In genomic region chr16:69396187-69397061, GRCh38 we compare ENCODE assay signal across 8 cellular contexts. TPM values are rescaled to one million over a fixed set of nuclear protein-coding genes. Genes with fewer than 3 reads are reported as not detected.
DNase-seq lines count a peak whose midpoint lies in the region; ATAC-seq, FAIRE-seq and TF ChIP-seq lines count a peak whose summit lies in the region.

No MANE protein-coding gene starts in this region.

- POLR2A ChIA-PET in CD4-positive, alpha-beta T cell (lab: Charles Lee), result interaction anchor here (0.9 to 2.5 kb wide), 8 partner anchors 11 to 365 kb away, joined by 3 to 11 read pairs (median 4); partner anchors contain the start of genes NOB1 and TERF2
- POLR2A ChIA-PET in HCT116 (lab: Charles Lee) (interaction anchor here (0.6 to 5.7 kb wide), 12 partner anchors 8 to 876 kb away, joined by 3 to 65 read pairs (median 4); partner anchors contain the start of gene TERF2), HepG2 (lab: Yijun Ruan, JAX) (interaction anchor here (1.0 to 3.9 kb wide), 29 partner anchors 9 to 365 kb away, joined by 3 to 60 read pairs (median 4); partner anchors contain the start of genes CYB5B, NFAT5, NOB1 and NQO1)

- RAD21 ChIA-PET in HCT116 (lab: Charles Lee; ENCODE audit: low non-redundant PET in 1 of 2, low total read pairs in 2 of 2, uncharacterized antibody in 2 of 2, unreplicated experiment in 2 of 2), result interaction anchor here in 1 of 2 experiments (0.6 to 1.1 kb wide), 2 partner anchors 326 to 358 kb away, joined by 3 to 5 read pairs; partner anchors contain the start of gene NOB1

- BruUV-seq in HCT116 (replicated peaks; lab: Mats Ljungman, UMichigan) (no TSS peak), HepG2 (replicated peaks; lab: Mats Ljungman, UMichigan) (TSS peak; percentile 89)

- WGBS in HepG2 (ENCODE audit: low lambda C conversion rate), result under 1% methylated on average over 13 of the region's 13 CpGs

- no peak overlapping the region for H3K4me3 Mint-ChIP-seq in CD4-positive, alpha-beta T cell

- H2AFZ ChIP-seq in HCT116 (ENCODE audit: low read depth, low read length, poor library complexity, severe bottlenecking), result no peak overlapping the region
- peak overlapping the region; percentile 38 for H2AFZ ChIP-seq in HepG2 (ENCODE audit: low read length)

- H3K4me3 ChIP-seq in HCT116 (replicated peaks in 1 of 2; ENCODE audit: low read depth in 1 of 2, low read length in 2 of 2) (peak overlapping the region in 1 of 2 experiments; percentile 16; a peak in 1 of 4 replicates), choroid plexus epithelial cell (ENCODE audit: low read depth, low read length) (no peak overlapping the region), HepG2 (replicated peaks in 1 of 3; ENCODE audit: insufficient read depth in 1 of 3, low read depth in 2 of 3, low read length in 3 of 3) (peak overlapping the region; percentile 31 to 63 (median 51); a peak in 5 of 6 replicates)

- FAIRE-seq in HepG2 (lab: Jason Lieb, UNC), result peak; percentile 90

- intact Hi-C loops in CD4-positive, alpha-beta T cell (cut with DNase I, micrococcal nuclease), result loop anchor here (1.0 to 10.0 kb wide), 9 partner anchors 28 to 1258 kb away; partner anchors contain the start of genes NFAT5 (in 2 of the 2) and CYB5B (in 1 of the 2)
- intact Hi-C loops in HCT116 (cut with micrococcal nuclease), result loop anchor here (5.0 kb wide), 2 partner anchors 81 to 171 kb away; partner anchors contain the start of gene NFAT5
- intact Hi-C loops in HepG2 (cut with micrococcal nuclease; ENCODE audit: unreplicated experiment), result loop anchor here (1.0 to 5.0 kb wide), 3 partner anchors 171 to 358 kb away; partner anchors contain the start of gene NOB1

- no peaks in the 10 kb centered on the region for H4K20me1 ChIP-seq in HCT116 (ENCODE audit: insufficient read depth)
- H4K20me1 ChIP-seq in HepG2 (ENCODE audit: insufficient read depth, low read length), result no peaks in the 10 kb centered on the region

- CTCF ChIA-PET in CD4-positive, alpha-beta T cell (lab: Charles Lee), result interaction anchor here (0.6 to 1.9 kb wide), 22 partner anchors 9 to 358 kb away, joined by 3 to 8 read pairs (median 4); partner anchors contain the start of genes CYB5B, NOB1 and TERF2
- CTCF ChIA-PET in HCT116 (lab: Charles Lee), result interaction anchor here (0.9 to 3.9 kb wide), 18 partner anchors 9 to 358 kb away, joined by 3 to 20 read pairs (median 5); partner anchors contain the start of genes NOB1 and NQO1
- CTCF ChIA-PET in HepG2 (lab: Yijun Ruan, JAX; ENCODE audit: low intra/inter-chr PET ratio, low total read pairs), result interaction anchor here (0.5 to 1.1 kb wide), 3 partner anchors 69 to 313 kb away, joined by 3 to 5 read pairs (median 3); no protein-coding TSS in a partner anchor

- DNase-seq in CD4-positive, alpha-beta T cell, result peak; percentile 36 to 66 (median 57)
- DNase-seq in HCT116 (ENCODE audit: low read depth, low spot score) (peak; percentile 88), NCI-H446 treated with DMSO at 0.1 percent for 48 hours (lab: John Stamatoyannopoulos, UW) (peak; percentile 29), choroid plexus epithelial cell (ENCODE audit: low read depth) (peak; percentile 98), HepG2 (ENCODE audit: low spot score) (peak; percentile 99)
- DNase-seq in activated CD4-positive, alpha-beta T cell treated with anti-CD3 and anti-CD28 coated beads for 24 hours (ENCODE audit: low read depth in 2 of 2), result peak; percentile 48 to 61
- DNase-seq in stimulated activated CD4-positive, alpha-beta T cell treated with anti-CD3 and anti-CD28 coated beads, Interleukin-2, amount 100 ng/mL, for 48 hours, result peak; percentile 75 to 77

- no peaks in the 10 kb centered on the region for H3K36me3 Mint-ChIP-seq in CD4-positive, alpha-beta T cell (ENCODE audit: low read depth)

- H3K9me3 Mint-ChIP-seq in CD4-positive, alpha-beta T cell, result no peaks in the 10 kb centered on the region

- peak; percentile 48 to 99; a peak in 3 of 4 replicates for TF ChIP-seq EP300 in HepG2 (IDR thresholded peaks at IDR 0.05; ENCODE audit: low read depth in 2 of 2, low read length in 2 of 2)
- TF ChIP-seq EP300 in HepG2 (CRISPR knock-in tag; IDR thresholded peaks at IDR 0.05; ENCODE audit: borderline replicate concordance), result peak; percentile 85

- H3K4me2 ChIP-seq in HCT116 (ENCODE audit: low read length) (peak overlapping the region; percentile 69), HepG2 (ENCODE audit: low read depth, low read length) (peak overlapping the region; percentile 78)

- H3K27me3 Mint-ChIP-seq in CD4-positive, alpha-beta T cell, result no peaks in the 10 kb centered on the region

- no peaks in the 10 kb centered on the region for H3K9me2 ChIP-seq in HCT116 (ENCODE audit: insufficient read depth)

- H3K9me3 ChIP-seq in CD4-positive, alpha-beta T cell (ENCODE audit: control insufficient read depth, low read length), result no peaks in the 10 kb centered on the region
- H3K9me3 ChIP-seq in HCT116 (ENCODE audit: control insufficient read depth in 1 of 2, insufficient read depth in 1 of 2, low read depth in 1 of 2, low read length in 2 of 2) (no peaks in the 10 kb centered on the region), HepG2 (ENCODE audit: low read length) (no peaks in the 10 kb centered on the region)

- no peak for TF ChIP-seq POLR2A in HCT116 (IDR thresholded peaks at IDR 0.05; ENCODE audit: borderline replicate concordance, extremely low read depth, insufficient read depth, insufficient read length)
- peak in 1 of 2 experiments; percentile 57; a peak in 1 of 4 replicates for TF ChIP-seq POLR2A in HepG2 (IDR thresholded peaks at IDR 0.05; ENCODE audit: insufficient read depth in 1 of 2, low read depth in 2 of 2, low read length in 2 of 2)

- ATAC-seq in CD4-positive, alpha-beta T cell (ENCODE audit: poor library complexity), result peak; percentile 80
- ATAC-seq in HCT116 (peak; percentile 21), HepG2 (peak; percentile 89), GM21390 (IDR thresholded peaks at IDR 0.05; ENCODE audit: unreplicated experiment) (no peak)

- H3K27me3 ChIP-seq in CD4-positive, alpha-beta T cell (ENCODE audit: control insufficient read depth, insufficient read depth, low read length), result no peaks in the 10 kb centered on the region
- no peaks in the 10 kb centered on the region for H3K27me3 ChIP-seq in HCT116 (ENCODE audit: insufficient read depth, low read length)
- no peaks in the 10 kb centered on the region for H3K27me3 ChIP-seq in HepG2 (ENCODE audit: control insufficient read depth in 1 of 2, insufficient read depth in 2 of 2, low read length in 2 of 2)

- H3K4me1 ChIP-seq in HCT116 (ENCODE audit: control insufficient read depth in 1 of 2, insufficient read depth in 2 of 2, low read length in 2 of 2), result peaks cover 90 to 97% of the 10 kb centered on the region in 2 experiments
- peaks cover 65% of the 10 kb centered on the region for H3K4me1 ChIP-seq in HepG2 (ENCODE audit: insufficient read depth, low read length)

- H3K79me2 ChIP-seq in HCT116 (ENCODE audit: insufficient read depth, low read length), result peaks cover 11% of the 10 kb centered on the region
- H3K79me2 ChIP-seq in HepG2 (ENCODE audit: insufficient read depth, low read length), result peaks cover 6% of the 10 kb centered on the region

- TF ChIP-seq CTCF in CD4-positive, alpha-beta T cell (IDR thresholded peaks at IDR 0.05), result peak; percentile 44
- TF ChIP-seq CTCF in HCT116 (IDR thresholded peaks at IDR 0.05 in 2 of 3, conservative IDR thresholded peaks at IDR 0.05 in 1 of 3; ENCODE audit: borderline replicate concordance in 1 of 3, insufficient read depth in 1 of 3, low read depth in 2 of 3, low read length in 2 of 3) (peak; percentile 63 to 71 (median 63); a peak in 4 of 6 replicates), choroid plexus epithelial cell (conservative IDR thresholded peaks at IDR 0.05; ENCODE audit: low read depth, low read length) (peak; percentile 66), HepG2 (CRISPR knock-in tag; IDR thresholded peaks at IDR 0.05) (peak; percentile 80)

- H3K36me3 ChIP-seq in HCT116 (ENCODE audit: control insufficient read depth in 1 of 2, insufficient read depth in 2 of 2, low read length in 2 of 2) (no peaks in the 10 kb centered on the region), HepG2 (replicated peaks in 1 of 2; ENCODE audit: control insufficient read depth in 1 of 2, insufficient read depth in 2 of 2, low read length in 2 of 2) (no peaks in the 10 kb centered on the region)

- H3K9ac ChIP-seq in HCT116 (ENCODE audit: low read length) (peak overlapping the region; percentile 53), HepG2 (ENCODE audit: insufficient read depth, low read depth, low read length) (peak overlapping the region; percentile 78)

- TF ChIP-seq RAD21 in HCT116 (IDR thresholded peaks at IDR 0.05; ENCODE audit: low read depth) (peak; percentile 86), HepG2 (CRISPR knock-in tag; IDR thresholded peaks at IDR 0.05) (peak; percentile 61)

- H3K4me1 Mint-ChIP-seq in CD4-positive, alpha-beta T cell (ENCODE audit: low read depth), result peaks cover 6% of the 10 kb centered on the region

- no peak overlapping the region for H3K27ac ChIP-seq in CD4-positive, alpha-beta T cell (ENCODE audit: low read depth, low read length)
- H3K27ac ChIP-seq in HCT116 (ENCODE audit: low read depth, low read length) (peak overlapping the region; percentile 99), HepG2 (ENCODE audit: extremely low read length, insufficient read depth, low read length) (peak overlapping the region; percentile 95)

- in situ Hi-C loops in HepG2 (cut with HindIII; ENCODE audit: extremely low pct_ligation_motif_present, low pct_unique_long_range_greater_than_20kb), result loop anchor here (5.0 to 10.0 kb wide), 2 partner anchors 71 to 168 kb away; partner anchors contain the start of gene NFAT5

- H3K27ac Mint-ChIP-seq in CD4-positive, alpha-beta T cell, result peak overlapping the region; percentile 8

RNA-seq across cellular contexts. Expression of gene TERF2, which starts 10.6 kb away (rescaled TPM):
- total RNA-seq in CD4-positive, alpha-beta T cell, result 10 to 100 TPM; 43.0 to 52.7 TPM
- 69.9 TPM for total RNA-seq in HCT116 (2021; ENCODE audit: unreplicated experiment)
- polyA plus RNA-seq in HCT116 (2012), result 21.3 and 32.8 TPM in 2 replicates
- 9.7 and 18.2 TPM in 2 replicates for total RNA-seq in HepG2 (2016; rRNA removed; fragmentation: Illumina TruSeq; extraction: Trizol)
- 17.4 and 18.9 TPM in 2 replicates for total RNA-seq in HepG2 (2016; cell fraction: cytosol; rRNA removed; fragmentation: Illumina TruSeq; extraction: Trizol; ENCODE audit: low read depth)
- total RNA-seq in HepG2 (2016; cell fraction: insoluble cytoplasmic fraction; rRNA removed; fragmentation: Illumina TruSeq; extraction: Trizol), result 12.3 and 15.9 TPM in 2 replicates
- total RNA-seq in HepG2 (2016; cell fraction: membrane; rRNA removed; fragmentation: Illumina TruSeq; extraction: Trizol), result 10.9 and 11.1 TPM in 2 replicates
- 10.9 and 11.7 TPM in 2 replicates for total RNA-seq in HepG2 (2016; cell fraction: nucleus; rRNA removed; fragmentation: Illumina TruSeq; extraction: Trizol)
- polyA plus RNA-seq in HepG2 (2011; rRNA removed), result 16.6 and 20.2 TPM in 2 replicates
- 9.0 and 11.1 TPM in 2 replicates for polyA plus RNA-seq in HepG2 (2011; cell fraction: cytosol; rRNA removed)
- 10.9 and 12.7 TPM in 2 replicates for polyA plus RNA-seq in HepG2 (2011; cell fraction: nucleus; rRNA removed)
- 21.6 and 23.0 TPM in 2 replicates for polyA plus RNA-seq in HepG2 (2012)
- 6.2 and 7.8 TPM in 2 replicates for polyA plus RNA-seq in HepG2 (2016; cell fraction: cytosol; fragmentation: Illumina TruSeq; extraction: Trizol; ENCODE audit: low read depth)
- polyA plus RNA-seq in HepG2 (2016; cell fraction: insoluble cytoplasmic fraction; fragmentation: Illumina TruSeq; extraction: Trizol; ENCODE audit: low read depth), result 38.1 and 39.2 TPM in 2 replicates
- 11.5 and 14.4 TPM in 2 replicates for polyA plus RNA-seq in HepG2 (2016; cell fraction: membrane; fragmentation: Illumina TruSeq; extraction: Trizol; ENCODE audit: low read depth)
- polyA plus RNA-seq in HepG2 (2016; cell fraction: nucleus; fragmentation: Illumina TruSeq; extraction: Trizol; ENCODE audit: insufficient read depth, low read depth), result 37.2 and 38.8 TPM in 2 replicates
- 24.0 and 33.0 TPM in 2 replicates for polyA minus RNA-seq in HepG2 (2011; rRNA and poly(A)+ RNA removed; ENCODE audit: low replicate concordance)
- 25.9 and 27.6 TPM in 2 replicates for polyA minus RNA-seq in HepG2 (2011; cell fraction: cytosol; rRNA and poly(A)+ RNA removed)
- polyA minus RNA-seq in HepG2 (2011; cell fraction: nucleus; rRNA and poly(A)+ RNA removed), result 28.1 and 31.1 TPM in 2 replicates

RNA-seq across cellular contexts. Expression of gene CYB5B, which starts 28.0 kb away (rescaled TPM):
- 10 to 100 TPM; 16.0 to 18.3 TPM for total RNA-seq in CD4-positive, alpha-beta T cell
- total RNA-seq in HCT116 (2021; ENCODE audit: unreplicated experiment) (689 TPM), HepG2 (2016; rRNA removed; fragmentation: Illumina TruSeq; extraction: Trizol) (432 and 638 TPM in 2 replicates)
- polyA plus RNA-seq in HCT116 (2012), result 259 and 345 TPM in 2 replicates
- 65.6 and 75.3 TPM in 2 replicates for total RNA-seq in HepG2 (2016; cell fraction: cytosol; rRNA removed; fragmentation: Illumina TruSeq; extraction: Trizol; ENCODE audit: low read depth)
- 436 and 657 TPM in 2 replicates for total RNA-seq in HepG2 (2016; cell fraction: insoluble cytoplasmic fraction; rRNA removed; fragmentation: Illumina TruSeq; extraction: Trizol)
- 216 TPM in 2 replicates for total RNA-seq in HepG2 (2016; cell fraction: membrane; rRNA removed; fragmentation: Illumina TruSeq; extraction: Trizol)
- total RNA-seq in HepG2 (2016; cell fraction: nucleus; rRNA removed; fragmentation: Illumina TruSeq; extraction: Trizol), result 130 and 153 TPM in 2 replicates
- polyA plus RNA-seq in HepG2 (2011; rRNA removed), result 207 and 234 TPM in 2 replicates
- 139 and 166 TPM in 2 replicates for polyA plus RNA-seq in HepG2 (2011; cell fraction: cytosol; rRNA removed)
- 47.1 and 59.8 TPM in 2 replicates for polyA plus RNA-seq in HepG2 (2011; cell fraction: nucleus; rRNA removed)
- 126 and 167 TPM in 2 replicates for polyA plus RNA-seq in HepG2 (2012)
- 67.1 and 71.7 TPM in 2 replicates for polyA plus RNA-seq in HepG2 (2016; cell fraction: cytosol; fragmentation: Illumina TruSeq; extraction: Trizol; ENCODE audit: low read depth)
- 674 and 738 TPM in 2 replicates for polyA plus RNA-seq in HepG2 (2016; cell fraction: insoluble cytoplasmic fraction; fragmentation: Illumina TruSeq; extraction: Trizol; ENCODE audit: low read depth)
- 166 and 175 TPM in 2 replicates for polyA plus RNA-seq in HepG2 (2016; cell fraction: membrane; fragmentation: Illumina TruSeq; extraction: Trizol; ENCODE audit: low read depth)
- 241 and 258 TPM in 2 replicates for polyA plus RNA-seq in HepG2 (2016; cell fraction: nucleus; fragmentation: Illumina TruSeq; extraction: Trizol; ENCODE audit: insufficient read depth, low read depth)
- polyA minus RNA-seq in HepG2 (2011; rRNA and poly(A)+ RNA removed; ENCODE audit: low replicate concordance), result 211 and 254 TPM in 2 replicates
- 91.9 and 119 TPM in 2 replicates for polyA minus RNA-seq in HepG2 (2011; cell fraction: cytosol; rRNA and poly(A)+ RNA removed)
- 108 and 125 TPM in 2 replicates for polyA minus RNA-seq in HepG2 (2011; cell fraction: nucleus; rRNA and poly(A)+ RNA removed)

RNA-seq across cellular contexts. Expression of gene TMED6, which starts 44.8 kb away (rescaled TPM):
- 1 to 10 TPM; 1.5 to 2.1 TPM for total RNA-seq in CD4-positive, alpha-beta T cell
- 0.91 TPM for total RNA-seq in HCT116 (2021; ENCODE audit: unreplicated experiment)
- polyA plus RNA-seq in HCT116 (2012), result 0.46 and 0.59 TPM in 2 replicates
- 6.4 and 14.4 TPM in 2 replicates for total RNA-seq in HepG2 (2016; rRNA removed; fragmentation: Illumina TruSeq; extraction: Trizol)
- 2.9 and 4.8 TPM in 2 replicates for total RNA-seq in HepG2 (2016; cell fraction: cytosol; rRNA removed; fragmentation: Illumina TruSeq; extraction: Trizol; ENCODE audit: low read depth)
- 9.7 and 13.1 TPM in 2 replicates for total RNA-seq in HepG2 (2016; cell fraction: insoluble cytoplasmic fraction; rRNA removed; fragmentation: Illumina TruSeq; extraction: Trizol)
- total RNA-seq in HepG2 (2016; cell fraction: membrane; rRNA removed; fragmentation: Illumina TruSeq; extraction: Trizol), result 4.0 and 4.4 TPM in 2 replicates
- 9.6 and 11.2 TPM in 2 replicates for total RNA-seq in HepG2 (2016; cell fraction: nucleus; rRNA removed; fragmentation: Illumina TruSeq; extraction: Trizol)
- polyA plus RNA-seq in HepG2 (2011; rRNA removed), result 9.8 and 10.5 TPM in 2 replicates
- 8.0 and 12.8 TPM in 2 replicates for polyA plus RNA-seq in HepG2 (2011; cell fraction: cytosol; rRNA removed)
- polyA plus RNA-seq in HepG2 (2011; cell fraction: nucleus; rRNA removed), result 3.0 and 4.5 TPM in 2 replicates
- 6.0 and 10.3 TPM in 2 replicates for polyA plus RNA-seq in HepG2 (2012)
- 3.8 and 4.3 TPM in 2 replicates for polyA plus RNA-seq in HepG2 (2016; cell fraction: cytosol; fragmentation: Illumina TruSeq; extraction: Trizol; ENCODE audit: low read depth)
- 7.5 and 10.5 TPM in 2 replicates for polyA plus RNA-seq in HepG2 (2016; cell fraction: insoluble cytoplasmic fraction; fragmentation: Illumina TruSeq; extraction: Trizol; ENCODE audit: low read depth)
- 3.5 and 4.2 TPM in 2 replicates for polyA plus RNA-seq in HepG2 (2016; cell fraction: membrane; fragmentation: Illumina TruSeq; extraction: Trizol; ENCODE audit: low read depth)
- polyA plus RNA-seq in HepG2 (2016; cell fraction: nucleus; fragmentation: Illumina TruSeq; extraction: Trizol; ENCODE audit: insufficient read depth, low read depth), result 17.8 and 20.3 TPM in 2 replicates
- polyA minus RNA-seq in HepG2 (2011; rRNA and poly(A)+ RNA removed; ENCODE audit: low replicate concordance), result 1.3 and 10.3 TPM in 2 replicates
- 1.6 and 2.7 TPM in 2 replicates for polyA minus RNA-seq in HepG2 (2011; cell fraction: cytosol; rRNA and poly(A)+ RNA removed)
- polyA minus RNA-seq in HepG2 (2011; cell fraction: nucleus; rRNA and poly(A)+ RNA removed), result 6.2 and 6.7 TPM in 2 replicates

RNA-seq across cellular contexts. Expression of gene NIP7, which starts 56.9 kb away (rescaled TPM):
- 10 to 100 TPM; 36.7 to 38.2 TPM for total RNA-seq in CD4-positive, alpha-beta T cell
- total RNA-seq in HCT116 (2021; ENCODE audit: unreplicated experiment), result 62.8 TPM
- 18.9 and 20.0 TPM in 2 replicates for polyA plus RNA-seq in HCT116 (2012)
- 114 and 144 TPM in 2 replicates for total RNA-seq in HepG2 (2016; rRNA removed; fragmentation: Illumina TruSeq; extraction: Trizol)
- 18.2 and 22.3 TPM in 2 replicates for total RNA-seq in HepG2 (2016; cell fraction: cytosol; rRNA removed; fragmentation: Illumina TruSeq; extraction: Trizol; ENCODE audit: low read depth)
- total RNA-seq in HepG2 (2016; cell fraction: insoluble cytoplasmic fraction; rRNA removed; fragmentation: Illumina TruSeq; extraction: Trizol), result 111 and 158 TPM in 2 replicates
- total RNA-seq in HepG2 (2016; cell fraction: membrane; rRNA removed; fragmentation: Illumina TruSeq; extraction: Trizol), result 44.6 and 49.9 TPM in 2 replicates
- total RNA-seq in HepG2 (2016; cell fraction: nucleus; rRNA removed; fragmentation: Illumina TruSeq; extraction: Trizol), result 41.5 and 45.6 TPM in 2 replicates
- polyA plus RNA-seq in HepG2 (2011; rRNA removed), result 14.0 and 15.3 TPM in 2 replicates
- 14.2 and 20.2 TPM in 2 replicates for polyA plus RNA-seq in HepG2 (2011; cell fraction: cytosol; rRNA removed)
- polyA plus RNA-seq in HepG2 (2011; cell fraction: nucleus; rRNA removed), result 6.7 and 10.3 TPM in 2 replicates
- polyA plus RNA-seq in HepG2 (2012), result 36.0 and 46.6 TPM in 2 replicates
- polyA plus RNA-seq in HepG2 (2016; cell fraction: cytosol; fragmentation: Illumina TruSeq; extraction: Trizol; ENCODE audit: low read depth), result 8.3 and 9.9 TPM in 2 replicates
- 140 and 161 TPM in 2 replicates for polyA plus RNA-seq in HepG2 (2016; cell fraction: insoluble cytoplasmic fraction; fragmentation: Illumina TruSeq; extraction: Trizol; ENCODE audit: low read depth)
- polyA plus RNA-seq in HepG2 (2016; cell fraction: membrane; fragmentation: Illumina TruSeq; extraction: Trizol; ENCODE audit: low read depth), result 25.6 and 25.8 TPM in 2 replicates
- polyA plus RNA-seq in HepG2 (2016; cell fraction: nucleus; fragmentation: Illumina TruSeq; extraction: Trizol; ENCODE audit: insufficient read depth, low read depth), result 69.5 and 74.1 TPM in 2 replicates
- polyA minus RNA-seq in HepG2 (2011; rRNA and poly(A)+ RNA removed; ENCODE audit: low replicate concordance), result 18.1 and 22.6 TPM in 2 replicates
- polyA minus RNA-seq in HepG2 (2011; cell fraction: cytosol; rRNA and poly(A)+ RNA removed), result 14.7 and 15.0 TPM in 2 replicates
- polyA minus RNA-seq in HepG2 (2011; cell fraction: nucleus; rRNA and poly(A)+ RNA removed), result 21.9 and 26.0 TPM in 2 replicates

RNA-seq across cellular contexts. Expression of gene COG8, which starts 57.1 kb away (rescaled TPM):
- total RNA-seq in CD4-positive, alpha-beta T cell, result 10 to 100 TPM; 18.4 to 19.3 TPM
- total RNA-seq in HCT116 (2021; ENCODE audit: unreplicated experiment) (50.3 TPM), HepG2 (2016; rRNA removed; fragmentation: Illumina TruSeq; extraction: Trizol) (52.1 and 55.3 TPM in 2 replicates)
- polyA plus RNA-seq in HCT116 (2012), result 21.0 and 28.2 TPM in 2 replicates
- total RNA-seq in HepG2 (2016; cell fraction: cytosol; rRNA removed; fragmentation: Illumina TruSeq; extraction: Trizol; ENCODE audit: low read depth), result 10.7 and 10.9 TPM in 2 replicates
- 51.4 and 55.0 TPM in 2 replicates for total RNA-seq in HepG2 (2016; cell fraction: insoluble cytoplasmic fraction; rRNA removed; fragmentation: Illumina TruSeq; extraction: Trizol)
- total RNA-seq in HepG2 (2016; cell fraction: membrane; rRNA removed; fragmentation: Illumina TruSeq; extraction: Trizol), result 19.3 and 21.7 TPM in 2 replicates
- 36.9 and 39.9 TPM in 2 replicates for total RNA-seq in HepG2 (2016; cell fraction: nucleus; rRNA removed; fragmentation: Illumina TruSeq; extraction: Trizol)
- polyA plus RNA-seq in HepG2 (2011; rRNA removed), result 45.5 and 53.9 TPM in 2 replicates
- 41.6 and 42.2 TPM in 2 replicates for polyA plus RNA-seq in HepG2 (2011; cell fraction: cytosol; rRNA removed)
- 54.2 and 55.8 TPM in 2 replicates for polyA plus RNA-seq in HepG2 (2011; cell fraction: nucleus; rRNA removed)
- 25.6 and 25.8 TPM in 2 replicates for polyA plus RNA-seq in HepG2 (2012)
- polyA plus RNA-seq in HepG2 (2016; cell fraction: cytosol; fragmentation: Illumina TruSeq; extraction: Trizol; ENCODE audit: low read depth), result 4.5 and 4.6 TPM in 2 replicates
- polyA plus RNA-seq in HepG2 (2016; cell fraction: insoluble cytoplasmic fraction; fragmentation: Illumina TruSeq; extraction: Trizol; ENCODE audit: low read depth), result 43.6 and 45.3 TPM in 2 replicates
- polyA plus RNA-seq in HepG2 (2016; cell fraction: membrane; fragmentation: Illumina TruSeq; extraction: Trizol; ENCODE audit: low read depth), result 8.1 and 10.3 TPM in 2 replicates
- polyA plus RNA-seq in HepG2 (2016; cell fraction: nucleus; fragmentation: Illumina TruSeq; extraction: Trizol; ENCODE audit: insufficient read depth, low read depth), result 58.0 and 62.4 TPM in 2 replicates
- polyA minus RNA-seq in HepG2 (2011; rRNA and poly(A)+ RNA removed; ENCODE audit: low replicate concordance), result 107 and 148 TPM in 2 replicates
- polyA minus RNA-seq in HepG2 (2011; cell fraction: cytosol; rRNA and poly(A)+ RNA removed), result 58.2 and 58.3 TPM in 2 replicates
- 63.6 and 70.5 TPM in 2 replicates for polyA minus RNA-seq in HepG2 (2011; cell fraction: nucleus; rRNA and poly(A)+ RNA removed)

Comparison
In these comparisons a context has a peak if more than half of its experiments do, and no peak if none do; other contexts are left out.
1. DNase-seq: peak in every context shown above with its lines; median percentile 99 in HepG2; 98 in choroid plexus epithelial cell; 88 in HCT116; 76 in stimulated activated CD4-positive, alpha-beta T cell treated with anti-CD3 and anti-CD28 coated beads, Interleukin-2, amount 100 ng/mL, for 48 hours; 57 in CD4-positive, alpha-beta T cell; 54 in activated CD4-positive, alpha-beta T cell treated with anti-CD3 and anti-CD28 coated beads for 24 hours; 29 in NCI-H446 treated with DMSO at 0.1 percent for 48 hours.